2 cellular contexts compared by ENCODE assay signal in the genomic region with DNA sequence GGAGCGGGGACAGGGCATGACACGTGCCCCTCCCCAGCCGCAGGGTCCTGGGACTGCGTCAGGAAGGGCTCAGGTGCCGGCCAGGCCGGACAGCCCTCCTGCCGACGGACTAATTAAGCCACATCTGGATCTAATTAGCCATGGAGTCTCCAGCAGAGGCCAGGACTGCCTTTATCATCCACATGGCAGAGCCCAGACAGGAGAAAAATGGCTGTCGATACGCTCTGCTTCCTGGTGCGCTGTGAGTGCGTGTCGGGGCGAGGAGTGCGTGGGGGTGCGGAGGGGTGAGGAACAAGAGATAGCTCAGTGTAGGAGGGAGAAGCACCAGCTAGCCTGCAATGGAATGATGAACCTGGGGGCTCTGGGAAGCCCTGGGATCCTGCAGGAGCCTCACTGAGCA.
TF ChIP-seq lines count a peak whose summit lies in the region.

No MANE protein-coding gene starts in this region.

TF ChIP-seq in SK-N-SH, 30 proteins besides CTCF, POLR2A, EP300 and RAD21 (continued from another document):
- TF ChIP-seq, protein P1, sequence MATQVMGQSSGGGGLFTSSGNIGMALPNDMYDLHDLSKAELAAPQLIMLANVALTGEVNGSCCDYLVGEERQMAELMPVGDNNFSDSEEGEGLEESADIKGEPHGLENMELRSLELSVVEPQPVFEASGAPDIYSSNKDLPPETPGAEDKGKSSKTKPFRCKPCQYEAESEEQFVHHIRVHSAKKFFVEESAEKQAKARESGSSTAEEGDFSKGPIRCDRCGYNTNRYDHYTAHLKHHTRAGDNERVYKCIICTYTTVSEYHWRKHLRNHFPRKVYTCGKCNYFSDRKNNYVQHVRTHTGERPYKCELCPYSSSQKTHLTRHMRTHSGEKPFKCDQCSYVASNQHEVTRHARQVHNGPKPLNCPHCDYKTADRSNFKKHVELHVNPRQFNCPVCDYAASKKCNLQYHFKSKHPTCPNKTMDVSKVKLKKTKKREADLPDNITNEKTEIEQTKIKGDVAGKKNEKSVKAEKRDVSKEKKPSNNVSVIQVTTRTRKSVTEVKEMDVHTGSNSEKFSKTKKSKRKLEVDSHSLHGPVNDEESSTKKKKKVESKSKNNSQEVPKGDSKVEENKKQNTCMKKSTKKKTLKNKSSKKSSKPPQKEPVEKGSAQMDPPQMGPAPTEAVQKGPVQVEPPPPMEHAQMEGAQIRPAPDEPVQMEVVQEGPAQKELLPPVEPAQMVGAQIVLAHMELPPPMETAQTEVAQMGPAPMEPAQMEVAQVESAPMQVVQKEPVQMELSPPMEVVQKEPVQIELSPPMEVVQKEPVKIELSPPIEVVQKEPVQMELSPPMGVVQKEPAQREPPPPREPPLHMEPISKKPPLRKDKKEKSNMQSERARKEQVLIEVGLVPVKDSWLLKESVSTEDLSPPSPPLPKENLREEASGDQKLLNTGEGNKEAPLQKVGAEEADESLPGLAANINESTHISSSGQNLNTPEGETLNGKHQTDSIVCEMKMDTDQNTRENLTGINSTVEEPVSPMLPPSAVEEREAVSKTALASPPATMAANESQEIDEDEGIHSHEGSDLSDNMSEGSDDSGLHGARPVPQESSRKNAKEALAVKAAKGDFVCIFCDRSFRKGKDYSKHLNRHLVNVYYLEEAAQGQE (IDR thresholded peaks at IDR 0.05; ENCODE audit: low read depth, low read length), result no peak
- TF ChIP-seq RFX5 (IDR thresholded peaks at IDR 0.05; ENCODE audit: low read length), result no peak

TF ChIP-seq in H1, 55 proteins besides CTCF, POLR2A, EP300 and RAD21 (continued from another document):
- TF ChIP-seq, protein P2, sequence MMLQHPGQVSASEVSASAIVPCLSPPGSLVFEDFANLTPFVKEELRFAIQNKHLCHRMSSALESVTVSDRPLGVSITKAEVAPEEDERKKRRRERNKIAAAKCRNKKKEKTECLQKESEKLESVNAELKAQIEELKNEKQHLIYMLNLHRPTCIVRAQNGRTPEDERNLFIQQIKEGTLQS (IDR thresholded peaks at IDR 0.05; ENCODE audit: insufficient read depth, low read depth, low read length), result no peak
- TF ChIP-seq HDAC2 (IDR thresholded peaks at IDR 0.05; ENCODE audit: borderline replicate concordance in 1 of 2, low read depth in 2 of 2, low read length in 2 of 2), result no peak
- TF ChIP-seq, protein P3, sequence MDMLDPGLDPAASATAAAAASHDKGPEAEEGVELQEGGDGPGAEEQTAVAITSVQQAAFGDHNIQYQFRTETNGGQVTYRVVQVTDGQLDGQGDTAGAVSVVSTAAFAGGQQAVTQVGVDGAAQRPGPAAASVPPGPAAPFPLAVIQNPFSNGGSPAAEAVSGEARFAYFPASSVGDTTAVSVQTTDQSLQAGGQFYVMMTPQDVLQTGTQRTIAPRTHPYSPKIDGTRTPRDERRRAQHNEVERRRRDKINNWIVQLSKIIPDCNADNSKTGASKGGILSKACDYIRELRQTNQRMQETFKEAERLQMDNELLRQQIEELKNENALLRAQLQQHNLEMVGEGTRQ (IDR thresholded peaks at IDR 0.05; ENCODE audit: low read length), result no peak
